Comparison of ENCODE assay signal across 5 cellular contexts in the genomic region with DNA sequence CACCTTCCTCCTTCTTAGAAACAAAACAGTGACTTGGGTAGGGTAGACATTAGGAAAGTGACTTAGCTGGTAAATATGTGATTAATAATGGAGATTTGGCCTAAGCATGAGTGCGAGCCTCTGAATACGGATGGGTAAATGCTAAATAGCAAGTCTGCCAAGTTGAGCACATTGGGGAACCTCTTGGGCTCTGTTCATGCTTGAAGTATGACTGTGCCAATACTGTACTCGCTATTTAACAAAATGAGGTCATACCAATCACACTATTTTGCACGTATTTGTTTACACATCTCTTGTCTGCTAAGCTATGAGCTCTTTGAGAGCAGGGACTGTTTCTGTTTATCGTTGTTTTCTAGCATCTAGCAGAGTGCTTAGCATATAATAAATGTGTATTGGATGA. TPM values are rescaled to one million over a fixed set of nuclear protein-coding genes. Genes with fewer than 3 reads are reported as not detected.
DNase-seq lines count a peak whose midpoint lies in the region; ATAC-seq, FAIRE-seq and TF ChIP-seq lines count a peak whose summit lies in the region.
"Not testable (repeated sequence)": the region's sequence is repeated elsewhere in the genome, so short reads cannot be mapped to it uniquely, and the experiment has no call there.

No MANE protein-coding gene starts in this region.

- not testable (repeated sequence) for H2BK15ac ChIP-seq in IMR-90 (ENCODE audit: low read depth, low read length)

- CTCF ChIA-PET in IMR-90 (lab: Yijun Ruan, JAX): not testable (repeated sequence)

- not testable (repeated sequence) for H2BK120ac ChIP-seq in IMR-90 (ENCODE audit: low read depth, low read length)

- H3K56ac ChIP-seq in IMR-90 (ENCODE audit: extremely low read depth, insufficient read depth, low read length): not testable (repeated sequence)

- intact Hi-C loops in IMR-90 (cut with micrococcal nuclease): not testable (repeated sequence)

- not testable (repeated sequence) for H3K4me3 Mint-ChIP-seq in astrocyte (ENCODE audit: unreplicated experiment)

- H3K27ac Mint-ChIP-seq in astrocyte (ENCODE audit: unreplicated experiment): peak overlapping the region; percentile 27

- H3K14ac ChIP-seq in IMR-90 (replicated peaks; ENCODE audit: low read depth, low read length): not testable (repeated sequence)

- not testable (repeated sequence) for H3K4ac ChIP-seq in IMR-90 (ENCODE audit: low read depth, low read length)

- not testable (repeated sequence) for H3K9ac ChIP-seq in IMR-90 (ENCODE audit: low read depth, low read length); astrocyte (ENCODE audit: low read length)

- not testable (repeated sequence) for H3K9me3 ChIP-seq in IMR-90 (ENCODE audit: control insufficient read depth, insufficient read depth, low read length); astrocyte (ENCODE audit: insufficient read depth, low read depth, low read length); upper lobe of left lung

- H2AK5ac ChIP-seq in IMR-90 (ENCODE audit: low read depth, low read length): not testable (repeated sequence)

- in situ Hi-C loops in IMR-90 (cut with MboI; ENCODE audit: low sequenced_read_pairs): not testable (repeated sequence)

- H3K4me1 ChIP-seq in IMR-90 (ENCODE audit: control insufficient read depth, insufficient read depth, low read length); astrocyte (ENCODE audit: insufficient read depth, low read length); foreskin keratinocyte; upper lobe of left lung: not testable (repeated sequence)

- H3K9me1 ChIP-seq in IMR-90 (ENCODE audit: insufficient read depth, low read length): not testable (repeated sequence)

- not testable (repeated sequence) for TF ChIP-seq RAD21 in IMR-90 (IDR thresholded peaks at IDR 0.05; ENCODE audit: low read length)

- DNase-seq in H54 (ENCODE audit: insufficient read length, low spot score); IMR-90; astrocyte (ENCODE audit: low read depth); foreskin keratinocyte; upper lobe of left lung: not testable (repeated sequence)

- not testable (repeated sequence) for H2AK9ac ChIP-seq in IMR-90 (replicated peaks; ENCODE audit: low read depth, low read length, poor library complexity)

- ATAC-seq in IMR-90 (ENCODE audit: low read depth) (peak; percentile 62), foreskin keratinocyte (peak; percentile 73), upper lobe of left lung (ENCODE audit: low FRiP score in 2 of 2) (peak; percentile 11 to 47)

- TF ChIP-seq EP300 in upper lobe of left lung (IDR thresholded peaks at IDR 0.05): not testable (repeated sequence)

- not testable (repeated sequence) for H3K4me2 ChIP-seq in IMR-90 (ENCODE audit: low read depth, low read length); astrocyte (ENCODE audit: low read length)

- H3K36me3 ChIP-seq in IMR-90 (ENCODE audit: control insufficient read depth, insufficient read depth, low read length); astrocyte (ENCODE audit: insufficient read depth, low read length); upper lobe of left lung: not testable (repeated sequence)

- H3K18ac ChIP-seq in IMR-90 (ENCODE audit: low read depth, low read length): not testable (repeated sequence)

- not testable (repeated sequence) for H3K27ac ChIP-seq in IMR-90 (ENCODE audit: insufficient read depth, low read length); astrocyte (ENCODE audit: low read depth, low read length); upper lobe of left lung
- H3K27ac ChIP-seq in foreskin keratinocyte: peak overlapping the region; percentile 57

- not testable (repeated sequence) for BruUV-seq in IMR-90 (replicated peaks; lab: Mats Ljungman, UMichigan)

- H3K4me3 ChIP-seq in IMR-90 (ENCODE audit: insufficient read depth, low read depth, low read length); astrocyte (ENCODE audit: insufficient read depth, low read depth, low read length); upper lobe of left lung: not testable (repeated sequence)

- H4K20me1 ChIP-seq in IMR-90 (ENCODE audit: insufficient read depth, low read length); astrocyte (ENCODE audit: insufficient read depth, low read length): not testable (repeated sequence)

- not testable (repeated sequence) for H4K5ac ChIP-seq in IMR-90 (ENCODE audit: low read depth, low read length)

- not testable (repeated sequence) for H4K91ac ChIP-seq in IMR-90 (ENCODE audit: insufficient read depth, low read depth, low read length)

- POLR2A ChIA-PET in IMR-90 (lab: Charles Lee; ENCODE audit: unreplicated experiment): not testable (repeated sequence)

- H3K4me1 Mint-ChIP-seq in astrocyte (ENCODE audit: low read depth, unreplicated experiment): not testable (repeated sequence)

- H3K36me3 Mint-ChIP-seq in astrocyte (ENCODE audit: low read depth, unreplicated experiment): not testable (repeated sequence)

- not testable (repeated sequence) for H3K27me3 ChIP-seq in IMR-90 (ENCODE audit: control insufficient read depth, insufficient read depth, low read length); astrocyte (ENCODE audit: insufficient read depth, low read length); foreskin keratinocyte; upper lobe of left lung

- H3K79me1 ChIP-seq in IMR-90 (ENCODE audit: low read depth in 1 of 2, low read length in 2 of 2): not testable (repeated sequence)

- H3K79me2 ChIP-seq in astrocyte (ENCODE audit: insufficient read depth, low read length): not testable (repeated sequence)

- TF ChIP-seq POLR2A in H54 (IDR thresholded peaks at IDR 0.05; ENCODE audit: low read depth, low read length); IMR-90 (IDR thresholded peaks at IDR 0.05; ENCODE audit: low read depth, low read length); upper lobe of left lung (IDR thresholded peaks at IDR 0.05): not testable (repeated sequence)

- H3K27me3 Mint-ChIP-seq in astrocyte (ENCODE audit: low read depth, unreplicated experiment): not testable (repeated sequence)

- no CpG with 5 or more reads among the region's 5 CpGs for WGBS in IMR-90 (ENCODE audit: extremely low coverage in 2 of 2, insufficient read length in 1 of 2), 2 experiments
- 63 to 78% methylated on average over 3 to 5 of the region's 5 CpGs for WGBS in upper lobe of left lung, 2 donors

- dilution Hi-C loops in IMR-90 (cut with HindIII; ENCODE audit: low sequenced_read_pairs, unreplicated experiment): not testable (repeated sequence)

- not testable (repeated sequence) for H2AFZ ChIP-seq in IMR-90 (replicated peaks; ENCODE audit: low read length, poor library complexity); astrocyte (ENCODE audit: low read depth, low read length)

- H3K23ac ChIP-seq in IMR-90 (ENCODE audit: low read depth, low read length): not testable (repeated sequence)

- H4K8ac ChIP-seq in IMR-90 (ENCODE audit: low read depth in 2 of 2, low read length in 2 of 2): not testable (repeated sequence)

- H2BK20ac ChIP-seq in IMR-90 (ENCODE audit: low read depth, low read length): not testable (repeated sequence)

- H2BK5ac ChIP-seq in IMR-90 (ENCODE audit: low read depth, low read length, poor library complexity, severe bottlenecking): not testable (repeated sequence)

- TF ChIP-seq CTCF in IMR-90 (conservative IDR thresholded peaks at IDR 0.05; ENCODE audit: low read depth, low read length); astrocyte (IDR thresholded peaks at IDR 0.05; ENCODE audit: insufficient read depth, low read depth, low read length); foreskin keratinocyte (conservative IDR thresholded peaks at IDR 0.05); upper lobe of left lung (IDR thresholded peaks at IDR 0.05): not testable (repeated sequence)

- peak; percentile 33 for FAIRE-seq in H54 (lab: Jason Lieb, UNC)
- FAIRE-seq in astrocyte (lab: Jason Lieb, UNC): not testable (repeated sequence)

- not testable (repeated sequence) for H3K9me3 Mint-ChIP-seq in astrocyte (ENCODE audit: unreplicated experiment)

RNA-seq across cellular contexts. Expression of a gene that starts 23.5 kb away (rescaled TPM):
- total RNA-seq in IMR-90 (2012; rRNA removed) (33.3 and 50.3 TPM in 2 replicates), astrocyte (116 and 129 TPM in 2 replicates), foreskin keratinocyte (41.8 and 48.9 TPM in 2 replicates), upper lobe of left lung (100 to 1,000 TPM in 2 of 6 donors, 10 to 100 TPM in 4; 43.8 to 111 (median 66.2) TPM)
- polyA plus RNA-seq in IMR-90 (2012; rRNA removed) (19.7 and 20.7 TPM in 2 replicates), foreskin keratinocyte (11.4 and 12.1 TPM in 2 replicates)
- polyA plus RNA-seq in IMR-90 (2012; cell fraction: cytosol; rRNA removed): 8.1 and 12.3 TPM in 2 replicates
- polyA plus RNA-seq in IMR-90 (2012; cell fraction: nucleus; rRNA removed; ENCODE audit: low replicate concordance): 46.8 and 67.8 TPM in 2 replicates

RNA-seq across cellular contexts. Expression of a gene that starts 24.2 kb away (rescaled TPM):
- total RNA-seq in IMR-90 (2012; rRNA removed) (2.2 and 4.2 TPM in 2 replicates), astrocyte (8.4 and 8.8 TPM in 2 replicates), foreskin keratinocyte (5.7 and 7.1 TPM in 2 replicates), upper lobe of left lung (1 to 10 TPM in 3 of 6 donors, under 1 TPM in 2, not detected in 1; 0.89 to 6.6 (median 3.3) TPM)
- polyA plus RNA-seq in IMR-90 (2012; rRNA removed) (3.8 and 5.0 TPM in 2 replicates), foreskin keratinocyte (4.1 and 6.0 TPM in 2 replicates)
- 2.3 and 2.4 TPM in 2 replicates for polyA plus RNA-seq in IMR-90 (2012; cell fraction: cytosol; rRNA removed)
- polyA plus RNA-seq in IMR-90 (2012; cell fraction: nucleus; rRNA removed; ENCODE audit: low replicate concordance): 2.4 and 6.2 TPM in 2 replicates
